ENCODE assay signal across 28 cellular contexts in genomic region chr16:48505705-48506104, GRCh38.
DNase-seq lines count a peak whose midpoint lies in the region; ATAC-seq, FAIRE-seq and TF ChIP-seq lines count a peak whose summit lies in the region.
"Had no signal": no experiment of that assay in that cellular context is flagged by ENCODE, and none has a peak within 500 bp of the region (broad histone marks: within the 10 kb centered on the region; RNA-seq: fewer than 3 reads in every experiment).

No MANE protein-coding gene starts in this region.

- no peaks in the 10 kb centered on the region for H3K36me3 ChIP-seq in HepG2 (replicated peaks in 1 of 2; ENCODE audit: control insufficient read depth in 1 of 2, insufficient read depth in 2 of 2, low read length in 2 of 2)
- H3K36me3 ChIP-seq in right lobe of liver = no peaks in the 10 kb centered on the region
- no peaks in the 10 kb centered on the region for H3K36me3 ChIP-seq in spleen
- no peaks in the 10 kb centered on the region for H3K36me3 ChIP-seq in suprapubic skin
- no peaks in the 10 kb centered on the region for H3K36me3 ChIP-seq in right atrium auricular region
- H3K36me3 ChIP-seq in gastrocnemius medialis = no peaks in the 10 kb centered on the region
- H3K36me3 ChIP-seq: BE2C, BLaER1 had no signal

- H3K27me3 ChIP-seq in HepG2 (ENCODE audit: control insufficient read depth in 1 of 2, insufficient read depth in 2 of 2, low read length in 2 of 2) = peaks cover 0 to 17% of the 10 kb centered on the region in 2 experiments; a peak in 2 of 5 replicates
- H3K27me3 ChIP-seq in right lobe of liver = no peaks in the 10 kb centered on the region
- H3K27me3 ChIP-seq in spleen (replicated peaks in 1 of 7) = no peaks in the 10 kb centered on the region
- no peaks in the 10 kb centered on the region for H3K27me3 ChIP-seq in suprapubic skin
- H3K27me3 ChIP-seq in right atrium auricular region = no peaks in the 10 kb centered on the region
- no peaks in the 10 kb centered on the region for H3K27me3 ChIP-seq in gastrocnemius medialis
- H3K27me3 ChIP-seq: BE2C, BLaER1 had no signal

- H3K4me1 ChIP-seq in HepG2 (ENCODE audit: insufficient read depth, low read length) (no peaks in the 10 kb centered on the region), right lobe of liver (peaks cover 0 to under 1% (median 0%) of the 10 kb centered on the region in 4 donors), spleen (peaks cover 0 to 9% (median 0%) of the 10 kb centered on the region in 6 donors), suprapubic skin (peaks cover 14% of the 10 kb centered on the region), right atrium auricular region (peaks cover 0 to 13% of the 10 kb centered on the region in 2 donors), gastrocnemius medialis (no peaks in the 10 kb centered on the region)
- H3K4me1 ChIP-seq: BLaER1 had no signal

- ATAC-seq in HepG2 (no peak), right lobe of liver (no peak), HG03139 (IDR thresholded peaks at IDR 0.05; ENCODE audit: unreplicated experiment) (no peak), gastrocnemius medialis (no peak)
- ATAC-seq: GM12878 had no signal

- DNase-seq in HepG2 (ENCODE audit: low spot score) = no peak
- DNase-seq in right lobe of liver = no peak
- peak; percentile 47 for DNase-seq in posterior vena cava (ENCODE audit: low spot score)
- peak; percentile 39 for DNase-seq in spleen
- DNase-seq in suprapubic skin (ENCODE audit: low spot score in 2 of 2) = peak; percentile 31 to 44
- no peak for DNase-seq in right atrium auricular region (ENCODE audit: low spot score)
- DNase-seq in gastrocnemius medialis = no peak
- DNase-seq: 8988T; ACHN; BE2C; C1 segment of cervical spinal cord; CD4-positive, alpha-beta memory T cell; CD4-positive, CD25-positive, alpha-beta regulatory T cell; CD8-positive, alpha-beta memory T cell; COR-L47; DMS 273 treated with DMSO at 0.1 percent for 48 hours; DMS153; DMS53; DMS79; DND-41; EL; GDM1 had no signal

- no peak overlapping the region for H2AFZ ChIP-seq in HepG2 (ENCODE audit: low read length)

- no peak for TF ChIP-seq EP300 in HepG2 (IDR thresholded peaks at IDR 0.05; ENCODE audit: low read depth in 2 of 2, low read length in 2 of 2)
- no peak for TF ChIP-seq EP300 in HepG2 (CRISPR knock-in tag; IDR thresholded peaks at IDR 0.05; ENCODE audit: borderline replicate concordance)
- TF ChIP-seq EP300 in suprapubic skin (IDR thresholded peaks at IDR 0.05) = no peak

- H3K4me2 ChIP-seq in HepG2 (ENCODE audit: low read depth, low read length) = no peak overlapping the region
- H3K4me2 ChIP-seq: BLaER1 had no signal

- TF ChIP-seq RAD21 in HepG2 (CRISPR knock-in tag; IDR thresholded peaks at IDR 0.05) = no peak

- no peaks in the 10 kb centered on the region for H4K20me1 ChIP-seq in HepG2 (ENCODE audit: insufficient read depth, low read length)
- H4K20me1 ChIP-seq: BLaER1 had no signal

- in situ Hi-C loops in HepG2 (cut with HindIII; ENCODE audit: extremely low pct_ligation_motif_present, low pct_unique_long_range_greater_than_20kb) (no loop called here), gastrocnemius medialis (cut with MboI; ENCODE audit: low sequenced_read_pairs in 4 of 4) (no loop called here)

- BruUV-seq in HepG2 (replicated peaks; lab: Mats Ljungman, UMichigan) = no TSS peak

- POLR2A ChIA-PET in HepG2 (lab: Yijun Ruan, JAX) = no interaction called here

- TF ChIP-seq CTCF in HepG2 (CRISPR knock-in tag; IDR thresholded peaks at IDR 0.05) (no peak), right lobe of liver (IDR thresholded peaks at IDR 0.05) (no peak), spleen (IDR thresholded peaks at IDR 0.05 in 8 of 11, conservative IDR thresholded peaks at IDR 0.05 in 3 of 11) (no peak), suprapubic skin (IDR thresholded peaks at IDR 0.05) (no peak), right atrium auricular region (IDR thresholded peaks at IDR 0.05) (no peak), gastrocnemius medialis (IDR thresholded peaks at IDR 0.05 in 4 of 5, conservative IDR thresholded peaks at IDR 0.05 in 1 of 5) (no peak)

- WGBS in HepG2 (ENCODE audit: low lambda C conversion rate) = 56% methylated on average over 4 of the region's 4 CpGs
- 94% methylated on average over 4 of the region's 4 CpGs for WGBS in right lobe of liver (ENCODE audit: insufficient coverage, low coverage, low lambda C conversion rate, missing lambda C conversion rate)
- WGBS in spleen, 5 donors = 91 to 97% (median 92%) methylated on average over 4 of the region's 4 CpGs
- 95% methylated on average over 4 of the region's 4 CpGs for WGBS in suprapubic skin

- no peaks in the 10 kb centered on the region for H3K9me3 ChIP-seq in HepG2 (ENCODE audit: low read length)
- no peaks in the 10 kb centered on the region for H3K9me3 ChIP-seq in right lobe of liver
- H3K9me3 ChIP-seq in spleen = peaks cover 0 to 12% (median 8%) of the 10 kb centered on the region in 8 donors
- no peaks in the 10 kb centered on the region for H3K9me3 ChIP-seq in suprapubic skin
- H3K9me3 ChIP-seq in right atrium auricular region = no peaks in the 10 kb centered on the region
- no peaks in the 10 kb centered on the region for H3K9me3 ChIP-seq in gastrocnemius medialis
- H3K9me3 ChIP-seq: BE2C had no signal

- no peak overlapping the region for H3K9ac ChIP-seq in HepG2 (ENCODE audit: insufficient read depth, low read depth, low read length)
- H3K9ac ChIP-seq: BLaER1 had no signal

- CTCF ChIA-PET in HepG2 (lab: Yijun Ruan, JAX; ENCODE audit: low intra/inter-chr PET ratio, low total read pairs) = no interaction called here

- TF ChIP-seq POLR2A in HepG2 (IDR thresholded peaks at IDR 0.05; ENCODE audit: insufficient read depth in 1 of 2, low read depth in 2 of 2, low read length in 2 of 2) = no peak
- TF ChIP-seq POLR2A in right lobe of liver (IDR thresholded peaks at IDR 0.05) = no peak
- no peak for TF ChIP-seq POLR2A in spleen (IDR thresholded peaks at IDR 0.05)
- no peak for TF ChIP-seq POLR2A in suprapubic skin (IDR thresholded peaks at IDR 0.05)
- TF ChIP-seq POLR2A in gastrocnemius medialis (IDR thresholded peaks at IDR 0.05) = no peak

- H3K27ac ChIP-seq in HepG2 (ENCODE audit: extremely low read length, insufficient read depth, low read length) (no peak overlapping the region), right lobe of liver (no peak overlapping the region), spleen (no peak overlapping the region), suprapubic skin (no peak overlapping the region), right atrium auricular region (no peak overlapping the region), gastrocnemius medialis (no peak overlapping the region)
- H3K27ac ChIP-seq: BLaER1 had no signal

- intact Hi-C loops in HepG2 (cut with micrococcal nuclease; ENCODE audit: unreplicated experiment) (no loop called here), right lobe of liver (cut with DNase I) (no loop called here), posterior vena cava (cut with DNase I) (no loop called here), spleen (cut with DNase I; ENCODE audit: low total_unique reads) (no loop called here), gastrocnemius medialis (cut with DNase I; ENCODE audit: low total_unique reads) (no loop called here)

- H3K79me2 ChIP-seq in HepG2 (ENCODE audit: insufficient read depth, low read length) = no peaks in the 10 kb centered on the region

- no peak for FAIRE-seq in HepG2 (lab: Jason Lieb, UNC)
- FAIRE-seq: A204.1, GM12878, GM12892, GM18507 had no signal

- H3K4me3 ChIP-seq in HepG2 (replicated peaks in 1 of 3; ENCODE audit: insufficient read depth in 1 of 3, low read depth in 2 of 3, low read length in 3 of 3) (no peak overlapping the region), right lobe of liver (no peak overlapping the region), spleen (no peak overlapping the region), suprapubic skin (no peak overlapping the region), right atrium auricular region (no peak overlapping the region), gastrocnemius medialis (no peak overlapping the region)
- H3K4me3 ChIP-seq: BLaER1, GM12878 had no signal

TF ChIP-seq in HepG2, 621 proteins besides CTCF, POLR2A, EP300 and RAD21:
- TF ChIP-seq ZNF768 (CRISPR knock-in tag; IDR thresholded peaks at IDR 0.05) (peak; percentile 90), CREBL2 (CRISPR knock-in tag; IDR thresholded peaks at IDR 0.05; ENCODE audit: borderline replicate concordance) (no peak)

Comparison
In these comparisons a context has a peak if more than half of its experiments do, and no peak if none do; other contexts are left out.
1. DNase-seq: peak in posterior vena cava (single experiment), spleen (single experiment) and suprapubic skin (2 of 2); none in HepG2 (single experiment), right lobe of liver (0 of 3), right atrium auricular region (single experiment) and gastrocnemius medialis (0 of 2).